In the genomic region with DNA sequence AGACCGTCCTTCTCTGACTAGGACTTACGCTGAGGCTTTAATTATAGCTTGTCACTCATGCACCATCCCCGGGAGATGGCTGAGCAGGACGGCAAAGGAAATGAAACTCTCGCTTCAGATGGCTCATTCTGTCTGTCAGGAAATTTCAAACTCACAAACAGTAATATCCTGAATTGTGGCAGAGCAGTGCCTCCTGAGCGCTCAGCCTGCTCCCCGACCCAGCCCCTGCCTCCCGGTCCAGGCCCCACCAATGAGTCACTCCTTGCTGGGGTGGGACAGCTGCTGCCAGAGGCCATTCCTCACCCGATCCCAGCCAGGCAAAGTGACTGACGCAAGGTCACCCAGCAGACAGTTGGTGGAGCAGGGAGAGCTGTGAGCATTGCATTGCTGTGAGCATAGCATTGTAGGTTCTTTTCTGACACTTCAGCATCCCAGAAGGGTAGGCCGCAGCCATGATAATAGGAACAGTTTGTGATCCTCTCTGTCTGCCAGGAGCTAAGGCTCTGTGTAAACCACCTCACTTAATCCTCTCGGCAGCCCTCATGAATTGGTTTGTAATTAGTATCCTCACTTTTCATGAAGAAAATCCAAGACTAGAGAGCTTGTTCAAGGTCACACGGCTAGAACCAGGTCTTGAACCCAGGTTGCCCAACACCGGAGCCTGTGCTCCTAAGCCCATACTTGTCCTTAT, we compare ENCODE assay signal across 12 cellular contexts. TPM values are rescaled to one million over a fixed set of nuclear protein-coding genes. Genes with fewer than 3 reads are reported as not detected.
A peak's percentile ranks its signal among the peaks of the same experiment; 100 is the strongest.
DNase-seq lines count a peak whose midpoint lies in the region; ATAC-seq and TF ChIP-seq lines count a peak whose summit lies in the region.
"Had no signal": no experiment of that assay in that cellular context is flagged by ENCODE, and none has a peak within 500 bp of the region (broad histone marks: within the 10 kb centered on the region; RNA-seq: fewer than 3 reads in every experiment).

No MANE protein-coding gene starts in this region.

- 47 to 56% (median 53%) methylated on average over 13 to 14 of the region's 14 CpGs for WGBS in spleen, 5 donors

- H3K27me3 ChIP-seq in MG63 (no peaks in the 10 kb centered on the region; the same call in 1 of the 2 replicates), spleen (replicated peaks in 1 of 7) (no peaks in the 10 kb centered on the region)
- H3K27me3 ChIP-seq: suprapubic skin had no signal

- no peak for TF ChIP-seq POLR2A in spleen (IDR thresholded peaks at IDR 0.05)

- peak; percentile 67 for ATAC-seq in GM21515 (IDR thresholded peaks at IDR 0.05; ENCODE audit: unreplicated experiment)

- no peak overlapping the region for H3K27ac ChIP-seq in spleen
- H3K27ac ChIP-seq: suprapubic skin had no signal

- DNase-seq in GM10248 (ENCODE audit: extremely low spot score) (peak; percentile 60), MG63 (peak; percentile 24), islet precursor cell (peak; percentile 97), spleen (no peak), T-helper 1 cell (no peak), cardiac septum (ENCODE audit: low spot score) (no peak)
- DNase-seq in activated CD8-positive, alpha-beta memory T cell treated with anti-CD3 and anti-CD28 coated beads for 24 hours: no peak
- DNase-seq: activated CD4-positive, alpha-beta T cell treated with anti-CD3 and anti-CD28 coated beads, Interleukin-2, amount 50 U/mL, for 1 hour; cerebellar nuclear complex had no signal

- CTCF ChIA-PET in GM10248 (lab: Yijun Ruan, JAX): interaction anchor here (1.1 to 2.7 kb wide), 4 partner anchors 11 to 480 kb away, joined by 3 to 14 read pairs (median 7); no protein-coding TSS in a partner anchor

- peaks cover 3 to 22% (median 17%) of the 10 kb centered on the region in 6 donors for H3K4me1 ChIP-seq in spleen
- H3K4me1 ChIP-seq: suprapubic skin had no signal

- no peaks in the 10 kb centered on the region for H3K36me3 ChIP-seq in MG63
- H3K36me3 ChIP-seq in spleen: no peaks in the 10 kb centered on the region
- H3K36me3 ChIP-seq: suprapubic skin had no signal

- H3K4me3 ChIP-seq in MG63: no peak overlapping the region
- H3K4me3 ChIP-seq in spleen: peak overlapping the region in 1 of 8 donors; percentile 13
- H3K4me3 ChIP-seq: suprapubic skin had no signal

- intact Hi-C loops in spleen (cut with DNase I; ENCODE audit: low total_unique reads) (no loop called here), cardiac septum (cut with DNase I) (no loop called here)

- no peak for TF ChIP-seq CTCF in GM10248 (IDR thresholded peaks at IDR 0.05; ENCODE audit: control extremely low read depth, extremely low read depth, low read depth, missing control alignments)
- TF ChIP-seq CTCF in spleen (IDR thresholded peaks at IDR 0.05 in 8 of 11, conservative IDR thresholded peaks at IDR 0.05 in 3 of 11): no peak

- POLR2A ChIA-PET in GM10248 (lab: Yijun Ruan, JAX): no interaction called here

- H3K9me3 ChIP-seq in MG63 (no peaks in the 10 kb centered on the region), spleen (no peaks in the 10 kb centered on the region)
- H3K9me3 ChIP-seq: suprapubic skin had no signal

RNA-seq across cellular contexts. Expression of a gene that starts 20.9 kb away (rescaled TPM):
- total RNA-seq in MG63 (2014; rRNA removed; shearing (Covaris generic); ENCODE audit: low replicate concordance): not detected in 2 replicates
- total RNA-seq in spleen (not detected), cardiac septum (not detected)
- not detected for polyA plus RNA-seq in spleen
- total RNA-seq: G401, suprapubic skin had no signal

Comparison
In these comparisons a context has a peak if more than half of its experiments do, and no peak if none do; other contexts are left out.
1. DNase-seq: peak in GM10248 (single experiment), MG63 (single experiment) and islet precursor cell (single experiment); none in activated CD8-positive, alpha-beta memory T cell treated with anti-CD3 and anti-CD28 coated beads for 24 hours (single experiment), spleen (single experiment), T-helper 1 cell (0 of 5) and cardiac septum (single experiment).